Comparison of ENCODE assay signal across 20 cellular contexts in the genomic region with DNA sequence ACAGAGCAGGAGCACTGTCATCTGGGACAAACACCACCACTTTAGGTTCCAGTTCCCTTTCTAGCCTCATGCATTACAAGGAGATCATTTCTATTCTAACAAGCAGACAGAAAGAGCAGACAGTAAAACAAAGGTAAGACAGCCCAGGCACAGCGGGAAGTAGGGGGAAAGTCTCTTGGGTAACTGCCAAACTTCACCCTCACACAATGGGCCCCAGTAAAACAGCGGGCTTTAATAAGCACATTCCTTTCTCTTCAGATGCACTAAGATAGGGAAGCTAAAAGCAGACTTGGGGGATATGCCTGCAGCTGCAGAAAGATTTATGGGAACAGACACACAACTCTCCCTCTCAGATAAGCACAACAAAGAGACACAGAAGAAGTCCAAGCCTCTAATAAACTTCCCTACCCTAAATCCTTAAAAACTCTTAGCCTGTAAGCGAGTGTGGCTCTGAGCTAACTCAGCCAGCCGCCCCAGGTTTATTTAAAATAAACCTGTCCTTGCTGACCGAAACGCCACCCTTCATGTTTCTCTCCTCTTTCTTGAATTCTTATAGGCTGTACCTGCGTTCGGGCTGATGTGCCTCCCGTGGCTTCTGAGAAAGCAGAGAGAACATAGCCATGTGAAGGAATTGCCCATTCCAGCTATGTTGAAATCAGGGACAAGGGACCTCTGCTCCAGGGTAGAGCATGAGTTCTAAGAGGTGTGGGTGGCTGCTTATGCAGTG.
DNase-seq lines count a peak whose midpoint lies in the region; ATAC-seq and TF ChIP-seq lines count a peak whose summit lies in the region.
"Had no signal": no experiment of that assay in that cellular context is flagged by ENCODE, and none has a peak within 500 bp of the region (broad histone marks: within the 10 kb centered on the region; RNA-seq: fewer than 3 reads in every experiment).

No MANE protein-coding gene starts in this region.

- ATAC-seq in GM18517 (IDR thresholded peaks at IDR 0.05; ENCODE audit: unreplicated experiment) (no peak), GM18870 (IDR thresholded peaks at IDR 0.05; ENCODE audit: unreplicated experiment) (no peak)
- ATAC-seq: body of pancreas, PC-3 had no signal

- peak overlapping the region; percentile 47 for H3K9ac ChIP-seq in NT2/D1 (ENCODE audit: insufficient read length, low read depth)
- H3K9ac ChIP-seq in iPS-15b (ENCODE audit: low read depth, low read length), result no peak overlapping the region
- no peak overlapping the region for H3K9ac ChIP-seq in colonic mucosa (ENCODE audit: low read depth in 2 of 2, low read length in 2 of 2)
- H3K9ac ChIP-seq: BLaER1 treated with 17β-estradiol and CSF1 and Interleukin-3, amounts not matched to agents 10 nM and 100 nM had no signal

- peak; percentile 84 for DNase-seq in NT2/D1 (ENCODE audit: low read depth, low spot score)
- peak; percentile 43 for DNase-seq in retinal pigment epithelial cell (ENCODE audit: low read depth)
- no peak for DNase-seq in colonic mucosa
- DNase-seq: activated CD4-positive, alpha-beta T cell treated with anti-CD3 and anti-CD28 coated beads, Interleukin-2, amount 50 U/mL, for 1 hour; activated T-cell treated with anti-CD3 and anti-CD28 coated beads for 4 hours; body of pancreas; glutamatergic neuron; NCI-H1694; NCI-H526; ovary; PC-3; small intestine; thyroid gland had no signal

- H3K4me3 ChIP-seq in NT2/D1 (ENCODE audit: insufficient read length, low read depth) (no peak overlapping the region), iPS-15b (ENCODE audit: low read depth, low read length) (peak overlapping the region; percentile 28), retinal pigment epithelial cell (ENCODE audit: low read length) (peak overlapping the region; percentile 29), colonic mucosa (no peak overlapping the region)
- H3K4me3 ChIP-seq: BLaER1 treated with 17β-estradiol and CSF1 and Interleukin-3, amounts not matched to agents 10 nM and 100 nM; body of pancreas; esophagus muscularis mucosa; ovary; SJSA1; thyroid gland had no signal

- TF ChIP-seq CTCF in retinal pigment epithelial cell (conservative IDR thresholded peaks at IDR 0.05; ENCODE audit: low read depth, low read length) (no peak), colonic mucosa (IDR thresholded peaks at IDR 0.05) (no peak)

- H3K4me1 ChIP-seq in NT2/D1 (ENCODE audit: insufficient read depth, insufficient read length) (peaks cover 3% of the 10 kb centered on the region), iPS-15b (ENCODE audit: control insufficient read depth, insufficient read depth, low read length) (peaks cover 23% of the 10 kb centered on the region), colonic mucosa (no peaks in the 10 kb centered on the region)
- H3K4me1 ChIP-seq: body of pancreas, esophagus muscularis mucosa, SJSA1, thyroid gland had no signal

- H3K27ac ChIP-seq in colonic mucosa, result no peak overlapping the region
- H3K27ac ChIP-seq: BLaER1 treated with 17β-estradiol and CSF1 and Interleukin-3, amounts not matched to agents 10 nM and 100 nM; body of pancreas; esophagus muscularis mucosa; ovary; SJSA1; thyroid gland had no signal

- no peak for TF ChIP-seq EP300 in Ishikawa (IDR thresholded peaks at IDR 0.05; ENCODE audit: borderline replicate concordance)

- TF ChIP-seq RAD21 in Ishikawa (IDR thresholded peaks at IDR 0.05; ENCODE audit: low read depth), result no peak

- intact Hi-C loops in colonic mucosa (cut with DNase I), result no loop called here

- no peaks in the 10 kb centered on the region for H3K9me3 ChIP-seq in NT2/D1 (ENCODE audit: insufficient read depth, low read length)
- no peaks in the 10 kb centered on the region for H3K9me3 ChIP-seq in iPS-15b (ENCODE audit: control insufficient read depth, insufficient read depth, low read length)
- H3K9me3 ChIP-seq in colonic mucosa, result no peaks in the 10 kb centered on the region
- H3K9me3 ChIP-seq: BLaER1 treated with 17β-estradiol and CSF1 and Interleukin-3, amounts not matched to agents 10 nM and 100 nM; body of pancreas; esophagus muscularis mucosa; ovary; SJSA1; thyroid gland had no signal

- H3K36me3 ChIP-seq in NT2/D1 (ENCODE audit: insufficient read depth, insufficient read length, low read length) (no peaks in the 10 kb centered on the region), iPS-15b (ENCODE audit: control insufficient read depth, insufficient read depth, low read length) (no peaks in the 10 kb centered on the region), colonic mucosa (no peaks in the 10 kb centered on the region)
- H3K36me3 ChIP-seq: BLaER1 treated with 17β-estradiol and CSF1 and Interleukin-3, amounts not matched to agents 10 nM and 100 nM; esophagus muscularis mucosa; ovary; SJSA1; thyroid gland had no signal

- H3K27me3 ChIP-seq in NT2/D1 (ENCODE audit: insufficient read depth, insufficient read length) (no peaks in the 10 kb centered on the region), iPS-15b (ENCODE audit: control insufficient read depth, insufficient read depth, low read length) (peaks cover 17% of the 10 kb centered on the region), colonic mucosa (no peaks in the 10 kb centered on the region)
- H3K27me3 ChIP-seq: BLaER1 treated with 17β-estradiol and CSF1 and Interleukin-3, amounts not matched to agents 10 nM and 100 nM; body of pancreas; esophagus muscularis mucosa; ovary; SJSA1; thyroid gland had no signal

TF ChIP-seq in Ishikawa, 13 proteins besides CTCF, POLR2A, EP300 and RAD21:
- TF ChIP-seq NFIC (IDR thresholded peaks at IDR 0.05) (0 out of 2 replicates have a peak, but pooled peaks have one; percentile 35), FOXM1 (IDR thresholded peaks at IDR 0.05; ENCODE audit: borderline replicate concordance, low read depth) (no peak)

Comparison
In these comparisons a context has a peak if more than half of its experiments do, and no peak if none do; other contexts are left out.
1. H3K4me3 ChIP-seq: peak in iPS-15b (single experiment) and retinal pigment epithelial cell (single experiment); none in NT2/D1 (single experiment) and colonic mucosa (single experiment).